Comparison of ENCODE assay signal across 6 cellular contexts in the genomic region with DNA sequence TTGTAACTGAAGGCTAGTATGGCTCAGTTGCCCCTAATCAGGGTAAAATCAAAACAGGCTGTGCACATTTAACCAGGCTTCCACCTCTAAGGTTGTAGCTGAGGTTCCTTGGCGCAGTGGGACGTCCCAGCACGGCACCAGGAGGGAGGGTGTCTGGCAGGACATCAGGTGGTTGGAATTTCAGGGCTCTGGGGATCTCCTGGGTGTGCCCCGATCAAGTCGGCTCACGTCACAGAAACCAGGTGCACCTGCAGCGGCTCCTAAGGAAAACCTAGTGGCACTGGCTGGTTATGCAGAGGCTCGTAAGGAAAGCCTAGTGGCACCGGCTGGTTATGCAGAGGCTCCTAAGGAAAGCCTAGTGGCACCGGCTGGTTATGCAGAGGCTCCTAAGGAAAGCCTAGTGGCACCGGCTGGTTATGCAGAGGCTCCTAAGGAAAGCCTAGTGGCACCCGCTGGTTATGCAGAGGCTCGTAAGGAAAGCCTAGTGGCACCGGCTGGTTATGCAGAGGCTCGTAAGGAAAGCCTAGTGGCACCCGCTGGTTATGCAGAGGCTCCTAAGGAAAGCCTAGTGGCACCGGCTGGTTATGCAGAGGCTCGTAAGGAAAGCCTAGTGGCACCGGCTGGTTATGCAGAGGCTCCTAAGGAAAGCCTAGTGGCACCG. TPM values are rescaled to one million over a fixed set of nuclear protein-coding genes. Genes with fewer than 3 reads are reported as not detected.
"Had no signal": no experiment of that assay in that cellular context is flagged by ENCODE, and none has a peak within 500 bp of the region (broad histone marks: within the 10 kb centered on the region; RNA-seq: fewer than 3 reads in every experiment).

No MANE protein-coding gene starts in this region.

RNA-seq across cellular contexts. Expression of gene KCNG2, which starts 45.7 kb away (rescaled TPM):
- total RNA-seq: activated T-helper 17 cell treated with anti-CD3 and anti-CD28 coated beads, Interleukin-2, amount 50 U/mL, for 72 hours; endothelial cell of umbilical vein; kidney epithelial cell; right lobe of liver; SK-MEL-5; T-helper 1 cell treated with Interleukin-12 subunit alpha and Interleukin-12 subunit beta and Interleukin-4 antibody, amounts not matched to agents 30 ng/mL and 1 ng/mL, for 36 hours had no signal
- polyA plus RNA-seq: endothelial cell of umbilical vein had no signal
